Comparison of ENCODE assay signal across 26 cellular contexts in the genomic region with DNA sequence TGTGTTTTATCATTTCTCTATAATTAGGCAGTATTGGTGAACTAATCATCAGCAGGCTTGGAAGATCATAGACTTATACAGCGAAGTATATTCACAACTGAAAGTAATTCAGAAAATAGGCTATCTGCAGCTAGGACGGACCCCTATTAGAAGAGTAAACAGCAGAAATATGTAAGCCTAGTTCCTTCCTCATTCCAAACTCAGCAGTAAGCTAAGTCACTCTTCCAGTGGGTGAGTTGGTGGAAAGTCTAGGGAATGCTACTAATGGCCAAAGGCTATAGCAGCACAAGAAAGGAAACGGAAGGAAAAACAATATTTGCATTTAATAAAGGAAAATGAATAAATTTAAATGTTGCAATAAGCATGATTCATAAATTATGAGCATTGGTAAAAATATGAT.
"Had no signal": no experiment of that assay in that cellular context is flagged by ENCODE, and none has a peak within 500 bp of the region (broad histone marks: within the 10 kb centered on the region; RNA-seq: fewer than 3 reads in every experiment).

No MANE protein-coding gene starts in this region.

- H3K4me3 ChIP-seq: adrenal gland, ascending aorta, heart left ventricle, left ventricle myocardium inferior, lung, mucosa of descending colon, smooth muscle cell had no signal

- H3K4me1 ChIP-seq: adrenal gland, ascending aorta, heart left ventricle, left ventricle myocardium inferior had no signal

- H3K36me3 Mint-ChIP-seq: activated naive CD8-positive, alpha-beta T cell treated with anti-CD3 and anti-CD28 coated beads for 36 hours; natural killer cell treated with Interleukin-12 subunit alpha and Interleukin-12 subunit beta and Interleukin-15 and Interleukin-18, amount 100 ng/mL, for 72 hours; stimulated activated memory B cell treated with anti-CD40 and anti-IgM and Interleukin-4, amounts not matched to agents 10 μg/mL and 1 μg/mL and 100 μg/mL, for 72 hours; type B pancreatic cell had no signal

- H3K27me3 Mint-ChIP-seq: activated naive CD8-positive, alpha-beta T cell treated with anti-CD3 and anti-CD28 coated beads for 36 hours; natural killer cell treated with Interleukin-12 subunit alpha and Interleukin-12 subunit beta and Interleukin-15 and Interleukin-18, amount 100 ng/mL, for 72 hours; stimulated activated memory B cell treated with anti-CD40 and anti-IgM and Interleukin-4, amounts not matched to agents 10 μg/mL and 1 μg/mL and 100 μg/mL, for 72 hours; stimulated activated naive CD8-positive, alpha-beta T cell treated with anti-CD3 and anti-CD28 coated beads, Interleukin-15, amount 100 ng/mL, for 72 hours; type B pancreatic cell had no signal

- H3K36me3 ChIP-seq: adrenal gland, ascending aorta, brain microvascular endothelial cell, heart left ventricle, left ventricle myocardium inferior had no signal

- H3K27me3 ChIP-seq: adrenal gland, ascending aorta, brain microvascular endothelial cell, heart left ventricle had no signal

- ATAC-seq: heart left ventricle; mucosa of descending colon; natural killer cell treated with Interleukin-12 subunit alpha and Interleukin-12 subunit beta and Interleukin-15 and Interleukin-18, amount 100 ng/mL, for 72 hours; stimulated activated memory B cell treated with anti-CD40 and anti-IgM and Interleukin-4, amounts not matched to agents 10 μg/mL and 1 μg/mL and 100 μg/mL, for 72 hours; stimulated activated naive CD8-positive, alpha-beta T cell treated with anti-CD3 and anti-CD28 coated beads, Interleukin-15, amount 100 ng/mL, for 72 hours had no signal

- H3K27ac ChIP-seq: adrenal gland, ascending aorta, brain microvascular endothelial cell, heart left ventricle, left ventricle myocardium inferior had no signal

- H3K4me1 Mint-ChIP-seq: activated naive CD8-positive, alpha-beta T cell treated with anti-CD3 and anti-CD28 coated beads for 36 hours; stimulated activated memory B cell treated with anti-CD40 and anti-IgM and Interleukin-4, amounts not matched to agents 10 μg/mL and 1 μg/mL and 100 μg/mL, for 72 hours; stimulated activated naive CD8-positive, alpha-beta T cell treated with anti-CD3 and anti-CD28 coated beads, Interleukin-15, amount 100 ng/mL, for 72 hours had no signal

- H3K4me2 ChIP-seq: smooth muscle cell had no signal

- H3K4me3 Mint-ChIP-seq: activated naive CD4-positive, alpha-beta T cell treated with anti-CD3 and anti-CD28 coated beads for 36 hours; activated naive CD8-positive, alpha-beta T cell treated with anti-CD3 and anti-CD28 coated beads for 36 hours; natural killer cell treated with Interleukin-12 subunit alpha and Interleukin-12 subunit beta and Interleukin-15 and Interleukin-18, amount 100 ng/mL, for 72 hours; stimulated activated memory B cell treated with anti-CD40 and anti-IgM and Interleukin-4, amounts not matched to agents 10 μg/mL and 1 μg/mL and 100 μg/mL, for 72 hours; stimulated activated naive CD8-positive, alpha-beta T cell treated with anti-CD3 and anti-CD28 coated beads, Interleukin-15, amount 100 ng/mL, for 72 hours; T-helper 2 cell treated with Interferon-gamma antibody and Interleukin-4, amounts not matched to agents 5 μg/mL and 100 μg/mL, for 36 hours; type B pancreatic cell had no signal

- H3K9me3 ChIP-seq: ascending aorta, mucosa of descending colon had no signal

- H3K27ac Mint-ChIP-seq: activated naive CD4-positive, alpha-beta T cell treated with anti-CD3 and anti-CD28 coated beads for 36 hours; activated naive CD8-positive, alpha-beta T cell treated with anti-CD3 and anti-CD28 coated beads for 36 hours; natural killer cell treated with Interleukin-12 subunit alpha and Interleukin-12 subunit beta and Interleukin-15 and Interleukin-18, amount 100 ng/mL, for 72 hours; stimulated activated memory B cell treated with anti-CD40 and anti-IgM and Interleukin-4, amounts not matched to agents 10 μg/mL and 1 μg/mL and 100 μg/mL, for 72 hours; stimulated activated naive CD8-positive, alpha-beta T cell treated with anti-CD3 and anti-CD28 coated beads, Interleukin-15, amount 100 ng/mL, for 72 hours; T-helper 2 cell treated with Interferon-gamma antibody and Interleukin-4, amounts not matched to agents 5 μg/mL and 100 μg/mL, for 36 hours; type B pancreatic cell had no signal

- H3K9me3 Mint-ChIP-seq: activated naive CD8-positive, alpha-beta T cell treated with anti-CD3 and anti-CD28 coated beads for 36 hours; natural killer cell treated with Interleukin-12 subunit alpha and Interleukin-12 subunit beta and Interleukin-15 and Interleukin-18, amount 100 ng/mL, for 72 hours; stimulated activated memory B cell treated with anti-CD40 and anti-IgM and Interleukin-4, amounts not matched to agents 10 μg/mL and 1 μg/mL and 100 μg/mL, for 72 hours; stimulated activated naive CD8-positive, alpha-beta T cell treated with anti-CD3 and anti-CD28 coated beads, Interleukin-15, amount 100 ng/mL, for 72 hours; type B pancreatic cell had no signal

- DNase-seq: activated CD4-positive, alpha-beta T cell treated with anti-CD3 and anti-CD28 coated beads for 48 hours; activated CD4-positive, alpha-beta T cell treated with anti-CD3 and anti-CD28 coated beads, Interleukin-2, amount 50 U/mL, for 48 hours; activated CD8-positive, alpha-beta memory T cell treated with anti-CD3 and anti-CD28 coated beads for 24 hours; activated effector memory CD4-positive, alpha-beta T cell treated with anti-CD3 and anti-CD28 coated beads, Interleukin-2, amount 50 U/mL, for 16 hours; activated naive CD4-positive, alpha-beta T cell treated with anti-CD3 and anti-CD28 coated beads for 36 hours; activated naive CD8-positive, alpha-beta T cell treated with anti-CD3 and anti-CD28 coated beads for 36 hours; adrenal gland; brain microvascular endothelial cell; foreskin fibroblast; heart left ventricle; left ventricle myocardium inferior; mucosa of descending colon; retina; stimulated activated CD4-positive, alpha-beta T cell treated with anti-CD3 and anti-CD28 coated beads, Interleukin-1b, Interleukin-23, amount 100 ng/mL, for 48 hours; stimulated activated CD4-positive, alpha-beta T cell treated with anti-CD3 and anti-CD28 coated beads, Interleukin-4, amount 100 ng/mL, for 4 hours; stimulated activated CD8-positive, alpha-beta memory T cell treated with anti-CD3 and anti-CD28 coated beads, Interleukin-4, amount 100 ng/mL, for 48 hours; stimulated activated naive CD8-positive, alpha-beta T cell treated with anti-CD3 and anti-CD28 coated beads, Interleukin-15, amount 100 ng/mL, for 72 hours; substantia nigra; T-helper 1 cell had no signal
